In the genomic region with DNA sequence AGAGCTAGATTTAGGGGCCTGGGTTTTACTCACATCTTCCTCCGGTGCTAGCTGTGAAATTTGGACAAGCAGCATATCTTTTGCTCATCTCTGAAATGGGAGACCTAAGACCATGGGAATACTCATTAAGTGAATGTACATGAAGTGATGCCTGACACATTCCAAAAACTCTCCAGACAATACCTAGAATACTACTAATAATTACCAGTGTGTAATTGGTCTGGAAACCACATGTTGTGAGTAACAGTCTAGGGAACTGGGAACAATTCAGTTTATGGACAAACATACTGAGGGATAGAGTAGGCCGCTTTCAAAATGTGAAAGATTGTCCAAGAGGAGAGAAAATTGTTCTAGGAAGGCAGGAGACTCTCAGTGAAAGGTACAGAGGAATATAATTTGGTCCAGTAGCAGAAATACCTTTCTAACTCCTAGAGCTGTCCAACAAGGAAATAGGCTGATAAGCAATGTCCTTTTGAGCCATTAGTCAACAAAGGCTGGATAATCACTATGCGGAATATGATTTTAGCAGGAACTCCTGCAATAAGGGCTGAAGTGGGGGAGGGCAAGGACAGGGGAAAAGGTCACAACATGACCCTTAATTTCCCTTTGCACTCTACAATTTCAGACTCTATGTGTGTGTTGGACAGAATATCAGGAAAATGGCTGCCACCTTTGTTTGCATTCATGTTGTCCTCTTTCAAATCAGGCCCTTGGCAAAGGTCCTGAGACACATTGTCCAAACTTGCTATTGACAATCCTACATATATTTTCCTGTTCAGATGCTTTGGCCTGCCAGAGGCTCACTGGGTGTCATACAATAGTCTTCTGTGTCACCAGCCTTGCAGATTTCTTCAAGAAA, we compare ENCODE assay signal across 26 cellular contexts.
"Had no signal": no experiment of that assay in that cellular context is flagged by ENCODE, and none has a peak within 500 bp of the region (broad histone marks: within the 10 kb centered on the region; RNA-seq: fewer than 3 reads in every experiment).

No MANE protein-coding gene starts in this region.

- H3K9me3 Mint-ChIP-seq: activated CD4-positive, alpha-beta T cell treated with anti-CD3 and anti-CD28 coated beads, Interleukin-2, amount 10 ng/mL, durations not matched to agents 7 days and 5 days; memory B cell; T-helper 2 cell treated with Interferon-gamma antibody and Interleukin-4, amounts not matched to agents 5 μg/mL and 100 μg/mL, for 36 hours had no signal

- H3K4me3 ChIP-seq: left ventricle myocardium inferior, smooth muscle cell, thoracic aorta, upper lobe of left lung had no signal

- H3K27ac Mint-ChIP-seq: activated CD4-positive, alpha-beta T cell treated with anti-CD3 and anti-CD28 coated beads, Interleukin-2, amount 10 ng/mL, durations not matched to agents 7 days and 5 days; activated CD8-positive, alpha-beta memory T cell treated with anti-CD3 and anti-CD28 coated beads, Interleukin-2, amount 10 ng/mL, durations not matched to agents 7 days and 5 days; activated CD8-positive, alpha-beta T cell treated with anti-CD3 and anti-CD28 coated beads for 36 hours; activated naive CD4-positive, alpha-beta T cell treated with anti-CD3 and anti-CD28 coated beads, Interleukin-2, amount 10 ng/mL, durations not matched to agents 7 days and 5 days; memory B cell; nephron; T-cell; T-helper 2 cell treated with Interferon-gamma antibody and Interleukin-4, amounts not matched to agents 5 μg/mL and 100 μg/mL, for 36 hours had no signal

- H3K4me1 ChIP-seq: left ventricle myocardium inferior, parathyroid adenoma, upper lobe of left lung had no signal

- H3K36me3 ChIP-seq: left ventricle myocardium inferior, neutrophil, thoracic aorta, upper lobe of left lung, WERI-Rb-1 had no signal

- H3K36me3 Mint-ChIP-seq: activated CD8-positive, alpha-beta memory T cell treated with anti-CD3 and anti-CD28 coated beads, Interleukin-2, amount 10 ng/mL, durations not matched to agents 7 days and 5 days; activated naive CD4-positive, alpha-beta T cell treated with anti-CD3 and anti-CD28 coated beads, Interleukin-2, amount 10 ng/mL, durations not matched to agents 7 days and 5 days; memory B cell had no signal

- H3K4me1 Mint-ChIP-seq: activated CD4-positive, alpha-beta T cell treated with anti-CD3 and anti-CD28 coated beads, Interleukin-2, amount 10 ng/mL, durations not matched to agents 7 days and 5 days; activated CD8-positive, alpha-beta memory T cell treated with anti-CD3 and anti-CD28 coated beads, Interleukin-2, amount 10 ng/mL, durations not matched to agents 7 days and 5 days; activated naive CD4-positive, alpha-beta T cell treated with anti-CD3 and anti-CD28 coated beads, Interleukin-2, amount 10 ng/mL, durations not matched to agents 7 days and 5 days; memory B cell; nephron; T-cell had no signal

- H3K9me3 ChIP-seq: neutrophil, thoracic aorta, upper lobe of left lung had no signal

- H2AFZ ChIP-seq: parathyroid adenoma had no signal

- H3K9ac ChIP-seq: parathyroid adenoma had no signal

- H3K4me3 Mint-ChIP-seq: activated CD4-positive, alpha-beta T cell treated with anti-CD3 and anti-CD28 coated beads, Interleukin-2, amount 10 ng/mL, durations not matched to agents 7 days and 5 days; activated CD8-positive, alpha-beta memory T cell treated with anti-CD3 and anti-CD28 coated beads, Interleukin-2, amount 10 ng/mL, durations not matched to agents 7 days and 5 days; activated CD8-positive, alpha-beta T cell treated with anti-CD3 and anti-CD28 coated beads for 36 hours; activated naive CD4-positive, alpha-beta T cell treated with anti-CD3 and anti-CD28 coated beads, Interleukin-2, amount 10 ng/mL, durations not matched to agents 7 days and 5 days; memory B cell; nephron; T-cell; T-helper 2 cell treated with Interferon-gamma antibody and Interleukin-4, amounts not matched to agents 5 μg/mL and 100 μg/mL, for 36 hours had no signal

- ATAC-seq: activated CD8-positive, alpha-beta memory T cell treated with anti-CD3 and anti-CD28 coated beads, Interleukin-2, amount 10 ng/mL, durations not matched to agents 7 days and 5 days; activated CD8-positive, alpha-beta T cell treated with anti-CD3 and anti-CD28 coated beads for 36 hours; sciatic nerve; T-cell had no signal

- H3K27me3 ChIP-seq: neutrophil, upper lobe of left lung had no signal

- H3K27ac ChIP-seq: left ventricle myocardium inferior, neutrophil, parathyroid adenoma, thoracic aorta, upper lobe of left lung, WERI-Rb-1 had no signal

- DNase-seq: activated CD4-positive, alpha-beta T cell treated with anti-CD3 and anti-CD28 coated beads, Interleukin-2, amount 10 ng/mL, durations not matched to agents 7 days and 5 days; activated CD4-positive, CD25-positive, alpha-beta regulatory T cell treated with anti-CD3 and anti-CD28 coated beads, Interleukin-2, amount 50 U/mL, for 72 hours; activated CD8-positive, alpha-beta memory T cell treated with anti-CD3 and anti-CD28 coated beads, Interleukin-2, amount 10 ng/mL, durations not matched to agents 7 days and 5 days; activated CD8-positive, alpha-beta T cell treated with anti-CD3 and anti-CD28 coated beads for 36 hours; activated effector memory CD4-positive, alpha-beta T cell treated with anti-CD3 and anti-CD28 coated beads, Interleukin-2, amount 50 U/mL, for 16 hours; activated naive CD4-positive, alpha-beta T cell treated with anti-CD3 and anti-CD28 coated beads, Interleukin-2, amount 10 ng/mL, durations not matched to agents 7 days and 5 days; activated T-cell treated with anti-CD3 and anti-CD28 coated beads for 4 hours; amygdala; effector CD8-positive, alpha-beta T cell; erythroblast; foreskin fibroblast; left ventricle myocardium inferior; stimulated activated CD4-positive, alpha-beta T cell treated with anti-CD3 and anti-CD28 coated beads, Interleukin-2, amount 100 ng/mL, for 48 hours; stimulated activated CD8-positive, alpha-beta memory T cell treated with anti-CD3 and anti-CD28 coated beads, Interleukin-4, amount 100 ng/mL, for 48 hours; stimulated activated naive CD4-positive, alpha-beta T cell; T-cell; upper lobe of left lung; WERI-Rb-1 had no signal

- H3K4me2 ChIP-seq: smooth muscle cell had no signal
